In genomic region chr17:37988960-37989359, GRCh38 we compare ENCODE assay signal across 8 cellular contexts. TPM values are rescaled to one million over a fixed set of nuclear protein-coding genes. Genes with fewer than 3 reads are reported as not detected.
DNase-seq lines count a peak whose midpoint lies in the region; ATAC-seq and TF ChIP-seq lines count a peak whose summit lies in the region.
"Not testable (repeated sequence)": the region's sequence is repeated elsewhere in the genome, so short reads cannot be mapped to it uniquely, and the experiment has no call there.

Gene TBC1D3L (minus strand): TSS chr17:37989060. CDS start chr17:37987520, 1,540 bp downstream.

- not testable (repeated sequence) for H3K27me3 ChIP-seq in Caco-2 (replicated peaks; ENCODE audit: control insufficient read depth, insufficient read depth, low read length); colonic mucosa; naive thymus-derived CD4-positive, alpha-beta T cell (ENCODE audit: control insufficient read depth in 2 of 2, insufficient read depth in 2 of 2, low read length in 2 of 2); spleen (replicated peaks in 1 of 7); vagina

- not testable (repeated sequence) for DNase-seq in Caco-2; T-cell; activated T-cell treated with anti-CD3 and anti-CD28 coated beads, Interleukin-2, amount 50 U/mL, for 72 hours; colonic mucosa; left colon; naive thymus-derived CD4-positive, alpha-beta T cell; spleen; vagina (ENCODE audit: extremely low spot score in 2 of 2)

- not testable (repeated sequence) for H3K36me3 ChIP-seq in Caco-2 (ENCODE audit: control insufficient read depth, insufficient read depth, low read length); colonic mucosa; naive thymus-derived CD4-positive, alpha-beta T cell (ENCODE audit: control insufficient read depth in 2 of 3, insufficient read depth in 3 of 3, low read length in 3 of 3); spleen; vagina

- H3K9me3 Mint-ChIP-seq in Caco-2 (ENCODE audit: unreplicated experiment); T-cell; activated T-cell treated with anti-CD3 and anti-CD28 coated beads, Interleukin-2, amount 50 U/mL, for 72 hours; naive thymus-derived CD4-positive, alpha-beta T cell: not testable (repeated sequence)

- intact Hi-C loops in Caco-2 (cut with micrococcal nuclease; ENCODE audit: unreplicated experiment); colonic mucosa (cut with DNase I); left colon (cut with DNase I, micrococcal nuclease); naive thymus-derived CD4-positive, alpha-beta T cell (cut with micrococcal nuclease); spleen (cut with DNase I; ENCODE audit: low total_unique reads); vagina (cut with DNase I): not testable (repeated sequence)

- not testable (repeated sequence) for H3K4me3 ChIP-seq in Caco-2 (ENCODE audit: low read depth, low read length); colonic mucosa; naive thymus-derived CD4-positive, alpha-beta T cell (ENCODE audit: low read length); spleen; vagina

- TF ChIP-seq CTCF in Caco-2 (IDR thresholded peaks at IDR 0.05; ENCODE audit: insufficient read depth in 1 of 2, low read depth in 1 of 2, low read length in 1 of 2, severe bottlenecking in 1 of 2, unreplicated experiment in 1 of 2); colonic mucosa (IDR thresholded peaks at IDR 0.05); spleen (IDR thresholded peaks at IDR 0.05 in 8 of 11, conservative IDR thresholded peaks at IDR 0.05 in 3 of 11); vagina (IDR thresholded peaks at IDR 0.05): not testable (repeated sequence)

- H3K36me3 Mint-ChIP-seq in Caco-2 (ENCODE audit: insufficient read depth, unreplicated experiment); T-cell; activated T-cell treated with anti-CD3 and anti-CD28 coated beads, Interleukin-2, amount 50 U/mL, for 72 hours (ENCODE audit: insufficient read depth in 2 of 2); naive thymus-derived CD4-positive, alpha-beta T cell: not testable (repeated sequence)

- not testable (repeated sequence) for BruUV-seq in Caco-2 (replicated peaks; lab: Mats Ljungman, UMichigan)

- not testable (repeated sequence) for H3K27ac Mint-ChIP-seq in Caco-2 (ENCODE audit: unreplicated experiment); T-cell; activated T-cell treated with anti-CD3 and anti-CD28 coated beads, Interleukin-2, amount 50 U/mL, for 72 hours; naive thymus-derived CD4-positive, alpha-beta T cell

- POLR2A ChIA-PET in Caco-2 (lab: Charles Lee); T-cell (lab: Charles Lee); naive thymus-derived CD4-positive, alpha-beta T cell (lab: Charles Lee): not testable (repeated sequence)

- H3K4me1 ChIP-seq in Caco-2; colonic mucosa; naive thymus-derived CD4-positive, alpha-beta T cell (ENCODE audit: control insufficient read depth in 2 of 2, insufficient read depth in 2 of 2, low read length in 2 of 2); spleen; vagina: not testable (repeated sequence)

- H3K9ac ChIP-seq in colonic mucosa (ENCODE audit: low read depth in 2 of 2, low read length in 2 of 2): not testable (repeated sequence)

- H3K4me1 Mint-ChIP-seq in Caco-2 (ENCODE audit: low read depth, unreplicated experiment); T-cell; activated T-cell treated with anti-CD3 and anti-CD28 coated beads, Interleukin-2, amount 50 U/mL, for 72 hours (ENCODE audit: low read depth); naive thymus-derived CD4-positive, alpha-beta T cell: not testable (repeated sequence)

- not testable (repeated sequence) for H3K27ac ChIP-seq in colonic mucosa; naive thymus-derived CD4-positive, alpha-beta T cell (ENCODE audit: low read depth, low read length); spleen; vagina

- CTCF ChIA-PET in Caco-2 (lab: Charles Lee); T-cell (lab: Charles Lee); naive thymus-derived CD4-positive, alpha-beta T cell (lab: Charles Lee): not testable (repeated sequence)

- H3K4me3 Mint-ChIP-seq in Caco-2 (ENCODE audit: unreplicated experiment); T-cell; activated T-cell treated with anti-CD3 and anti-CD28 coated beads, Interleukin-2, amount 50 U/mL, for 72 hours; naive thymus-derived CD4-positive, alpha-beta T cell: not testable (repeated sequence)

- not testable (repeated sequence) for ATAC-seq in T-cell (replicated peaks in 1 of 4); activated T-cell treated with anti-CD3 and anti-CD28 coated beads, Interleukin-2, amount 50 U/mL, for 72 hours (replicated peaks in 1 of 2); left colon; naive thymus-derived CD4-positive, alpha-beta T cell

- H3K9me3 ChIP-seq in Caco-2; colonic mucosa; naive thymus-derived CD4-positive, alpha-beta T cell (ENCODE audit: control insufficient read depth in 2 of 3, low read length in 3 of 3); spleen; vagina: not testable (repeated sequence)

- H3K27me3 Mint-ChIP-seq in Caco-2 (ENCODE audit: insufficient read depth, unreplicated experiment); T-cell; activated T-cell treated with anti-CD3 and anti-CD28 coated beads, Interleukin-2, amount 50 U/mL, for 72 hours (ENCODE audit: low read depth); naive thymus-derived CD4-positive, alpha-beta T cell: not testable (repeated sequence)

- no CpG with 5 or more reads among the region's 11 CpGs for WGBS in spleen, 5 donors

- TF ChIP-seq POLR2A in spleen (IDR thresholded peaks at IDR 0.05); vagina (IDR thresholded peaks at IDR 0.05): not testable (repeated sequence)

RNA-seq across cellular contexts. Expression of gene TBC1D3L, which starts in this region (rescaled TPM):
- total RNA-seq in Caco-2 (2022) (15.7 and 20.0 TPM in 2 replicates), T-cell (10 to 100 TPM; 10.4 to 33.5 (median 19.4) TPM), colonic mucosa (10 to 100 TPM; 14.8 to 16.7 TPM), left colon (10 to 100 TPM; 13.7 to 14.1 TPM), spleen (10 to 100 TPM in 6 of 7 donors, 1 to 10 TPM in 1; 7.4 to 29.9 (median 21.3) TPM), vagina (23.8 TPM)
- 10 to 100 TPM; 23.7 to 26.1 TPM for total RNA-seq in activated T-cell treated with anti-CD3 and anti-CD28 coated beads, Interleukin-2, amount 50 U/mL, for 72 hours
- 10 to 100 TPM in 4 of 5 experiments, 1 to 10 TPM in 1; 1.1 to 39.1 (median 24.6) TPM for total RNA-seq in naive thymus-derived CD4-positive, alpha-beta T cell
- 1 to 10 TPM in 1 of 2 donors, under 1 TPM in 1; 0.30 to 2.0 TPM for polyA plus RNA-seq in naive thymus-derived CD4-positive, alpha-beta T cell
- 10 to 100 TPM in 2 of 3 donors, 1 to 10 TPM in 1; 8.1 to 31.3 (median 14.2) TPM for polyA plus RNA-seq in spleen
